9 cellular contexts compared by ENCODE assay signal in the genomic region with DNA sequence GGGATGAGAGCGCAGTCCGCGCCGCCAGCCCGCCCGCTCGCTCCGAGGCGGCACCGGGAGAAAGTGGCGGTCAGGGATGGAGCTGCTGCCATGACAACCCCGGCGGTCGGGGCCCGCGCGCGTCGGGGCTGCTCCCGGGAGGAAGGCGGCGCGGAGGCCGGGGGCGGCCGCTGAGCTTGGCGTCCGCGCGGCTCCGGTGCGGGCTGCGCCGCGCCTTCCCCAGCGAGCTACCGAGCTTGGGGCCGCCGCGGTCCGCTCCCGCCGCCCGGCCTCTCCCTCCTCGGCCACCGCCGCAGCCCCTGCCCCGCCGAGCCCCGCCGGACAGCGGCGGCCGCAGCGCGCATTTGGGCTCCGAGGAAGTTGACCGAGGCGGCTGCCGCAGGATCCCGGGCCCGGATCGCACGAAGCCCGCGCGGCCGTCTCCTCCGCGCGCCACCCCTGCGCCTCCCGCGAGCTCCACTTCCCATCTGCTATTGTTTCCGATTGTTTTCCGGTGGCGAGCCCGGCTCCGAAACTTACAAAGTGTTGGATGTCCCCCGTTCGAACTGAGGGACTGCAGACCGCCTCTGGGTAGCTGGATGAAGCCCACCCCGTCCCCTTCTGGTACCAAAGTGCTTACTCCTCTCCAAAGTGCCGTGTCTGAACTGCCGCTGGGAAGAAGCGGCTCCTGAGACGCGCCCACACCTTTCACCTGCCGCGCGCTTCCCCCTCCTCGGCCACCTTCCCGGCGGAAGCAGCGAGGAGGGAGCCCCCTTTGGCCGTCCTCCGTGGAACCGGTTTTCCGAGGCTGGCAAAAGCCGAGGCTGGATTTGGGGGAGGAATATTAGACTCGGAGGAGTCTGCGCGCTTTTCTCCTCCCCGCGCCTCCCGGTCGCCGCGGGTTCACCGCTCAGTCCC.
DNase-seq lines count a peak whose midpoint lies in the region; ATAC-seq and TF ChIP-seq lines count a peak whose summit lies in the region.
"Had no signal": no experiment of that assay in that cellular context is flagged by ENCODE, and none has a peak within 500 bp of the region (broad histone marks: within the 10 kb centered on the region; RNA-seq: fewer than 3 reads in every experiment).

No MANE protein-coding gene starts in this region.

- H3K27ac Mint-ChIP-seq in HFFc6 = peak overlapping the region; percentile 73
- H3K27ac Mint-ChIP-seq in stimulated activated effector memory CD8-positive, alpha-beta T cell treated with anti-CD3 and anti-CD28 coated beads, Interleukin-12 subunit alpha, Interleukin-12 subunit beta, amount 100 ng/mL, for 72 hours = no peak overlapping the region

- no peaks in the 10 kb centered on the region for H3K9me3 Mint-ChIP-seq in HFFc6
- peaks cover 7% of the 10 kb centered on the region for H3K9me3 Mint-ChIP-seq in stimulated activated effector memory CD8-positive, alpha-beta T cell treated with anti-CD3 and anti-CD28 coated beads, Interleukin-12 subunit alpha, Interleukin-12 subunit beta, amount 100 ng/mL, for 72 hours

- H3K36me3 ChIP-seq in hepatocyte (replicated peaks; ENCODE audit: insufficient read depth, low read depth) = no peaks in the 10 kb centered on the region
- no peaks in the 10 kb centered on the region for H3K36me3 ChIP-seq in subcutaneous abdominal adipose tissue (ENCODE audit: control insufficient read depth in 5 of 5, insufficient read depth in 5 of 5, low read length in 5 of 5)

- H3K4me3 Mint-ChIP-seq in HFFc6 = peak overlapping the region; percentile 94
- H3K4me3 Mint-ChIP-seq in stimulated activated effector memory CD8-positive, alpha-beta T cell treated with anti-CD3 and anti-CD28 coated beads, Interleukin-12 subunit alpha, Interleukin-12 subunit beta, amount 100 ng/mL, for 72 hours = no peak overlapping the region
- H3K4me3 Mint-ChIP-seq: activated T-cell treated with anti-CD3 and anti-CD28 coated beads, Interleukin-2, amount 50 U/mL, for 4 hours had no signal

- peaks cover 71% of the 10 kb centered on the region for H3K27me3 ChIP-seq in hepatocyte
- H3K27me3 ChIP-seq in subcutaneous abdominal adipose tissue (ENCODE audit: control insufficient read depth in 5 of 5, insufficient read depth in 4 of 5, low read length in 5 of 5) = peaks cover 0 to 33% (median 16%) of the 10 kb centered on the region in 5 donors

- ATAC-seq in GM21360 (IDR thresholded peaks at IDR 0.05; ENCODE audit: unreplicated experiment) = no peak
- no peak for ATAC-seq in stimulated activated effector memory CD8-positive, alpha-beta T cell treated with anti-CD3 and anti-CD28 coated beads, Interleukin-12 subunit alpha, Interleukin-12 subunit beta, amount 100 ng/mL, for 72 hours

- H3K4me1 ChIP-seq in hepatocyte (ENCODE audit: insufficient read depth) = no peaks in the 10 kb centered on the region
- peaks cover 0 to 11% (median 9%) of the 10 kb centered on the region in 5 donors for H3K4me1 ChIP-seq in subcutaneous abdominal adipose tissue (ENCODE audit: control insufficient read depth in 5 of 5, insufficient read depth in 5 of 5, low read length in 5 of 5)

- TF ChIP-seq CTCF in HFFc6 (IDR thresholded peaks at IDR 0.05) (no peak), hepatocyte (IDR thresholded peaks at IDR 0.05; ENCODE audit: poor library complexity) (no peak)

- H3K27ac ChIP-seq in hepatocyte (no peak overlapping the region), subcutaneous abdominal adipose tissue (ENCODE audit: low read depth, low read length) (no peak overlapping the region)

- H3K27me3 Mint-ChIP-seq in HFFc6 (ENCODE audit: insufficient read depth) = peaks cover 2% of the 10 kb centered on the region

- peak overlapping the region; percentile 90 for H3K4me2 ChIP-seq in hepatocyte

- peak overlapping the region; percentile 37 for H2AFZ ChIP-seq in hepatocyte

- H3K4me1 Mint-ChIP-seq in HFFc6 (ENCODE audit: low read depth) = peaks cover 75% of the 10 kb centered on the region
- no peaks in the 10 kb centered on the region for H3K4me1 Mint-ChIP-seq in stimulated activated effector memory CD8-positive, alpha-beta T cell treated with anti-CD3 and anti-CD28 coated beads, Interleukin-12 subunit alpha, Interleukin-12 subunit beta, amount 100 ng/mL, for 72 hours

- peaks cover 9% of the 10 kb centered on the region for H3K36me3 Mint-ChIP-seq in HFFc6 (ENCODE audit: low read depth)
- H3K36me3 Mint-ChIP-seq in stimulated activated effector memory CD8-positive, alpha-beta T cell treated with anti-CD3 and anti-CD28 coated beads, Interleukin-12 subunit alpha, Interleukin-12 subunit beta, amount 100 ng/mL, for 72 hours = no peaks in the 10 kb centered on the region

- no peaks in the 10 kb centered on the region for H4K20me1 ChIP-seq in hepatocyte (ENCODE audit: insufficient read depth, poor library complexity, severe bottlenecking)

- H3K79me2 ChIP-seq in hepatocyte = no peaks in the 10 kb centered on the region

- no peaks in the 10 kb centered on the region for H3K9me2 ChIP-seq in hepatocyte (replicated peaks; ENCODE audit: insufficient read depth)

- H3K4me3 ChIP-seq in hepatocyte (peak overlapping the region; percentile 55), subcutaneous abdominal adipose tissue (ENCODE audit: low read depth in 1 of 5, low read length in 5 of 5) (peak overlapping the region; percentile 44 to 59 (median 54))

- no peak overlapping the region for H3K9ac ChIP-seq in subcutaneous abdominal adipose tissue (ENCODE audit: low read length in 5 of 5)

- DNase-seq in HFFc6 (no peak), amniotic epithelial cell (ENCODE audit: low read depth) (peak; percentile 14), hepatocyte (ENCODE audit: low spot score) (peak; percentile 23)
- no peak for DNase-seq in stimulated activated CD4-positive, alpha-beta T cell treated with anti-CD3 and anti-CD28 coated beads, Interleukin-2, amount 100 ng/mL, for 48 hours
- DNase-seq in stimulated activated effector memory CD8-positive, alpha-beta T cell treated with anti-CD3 and anti-CD28 coated beads, Interleukin-12 subunit alpha, Interleukin-12 subunit beta, amount 100 ng/mL, for 72 hours (ENCODE audit: low spot score in 2 of 2) = no peak
- DNase-seq: activated T-cell treated with anti-CD3 and anti-CD28 coated beads, Interleukin-2, amount 50 U/mL, for 4 hours; stimulated activated CD4-positive, alpha-beta T cell treated with anti-CD3 and anti-CD28 coated beads, Interleukin-1b, Interleukin-23, amount 100 ng/mL, for 48 hours had no signal

- under 1% methylated on average over 77 of the region's 110 CpGs for WGBS in hepatocyte (ENCODE audit: low lambda C conversion rate, missing lambda C conversion rate)

- H3K9me3 ChIP-seq in hepatocyte (ENCODE audit: low read depth) (no peaks in the 10 kb centered on the region), subcutaneous abdominal adipose tissue (ENCODE audit: control insufficient read depth in 5 of 5, low read length in 5 of 5) (no peaks in the 10 kb centered on the region)

Comparison
In these comparisons a context has a peak if more than half of its experiments do, and no peak if none do; other contexts are left out.
1. DNase-seq: peak in amniotic epithelial cell (single experiment) and hepatocyte (single experiment); none in HFFc6 (single experiment), stimulated activated CD4-positive, alpha-beta T cell treated with anti-CD3 and anti-CD28 coated beads, Interleukin-2, amount 100 ng/mL, for 48 hours (0 of 2) and stimulated activated effector memory CD8-positive, alpha-beta T cell treated with anti-CD3 and anti-CD28 coated beads, Interleukin-12 subunit alpha, Interleukin-12 subunit beta, amount 100 ng/mL, for 72 hours (0 of 2).